Comparison of ENCODE assay signal across 14 cellular contexts in genomic region chr12:31477669-31478068, GRCh38.
DNase-seq lines count a peak whose midpoint lies in the region; ATAC-seq lines count a peak whose summit lies in the region.
"Had no signal": no experiment of that assay in that cellular context is flagged by ENCODE, and none has a peak within 500 bp of the region (broad histone marks: within the 10 kb centered on the region; RNA-seq: fewer than 3 reads in every experiment).

No MANE protein-coding gene starts in this region.

- DNase-seq in NCI-H82 (lab: John Stamatoyannopoulos, UW) (peak; percentile 41), NCI-H82 treated with DMSO at 0.1 percent for 48 hours (lab: John Stamatoyannopoulos, UW; ENCODE audit: unreplicated experiment) (no peak), NCI-H2171 treated with DMSO at 0.1 percent for 48 hours (lab: John Stamatoyannopoulos, UW) (no peak), NCI-H524 treated with DMSO at 0.1 percent for 48 hours (lab: John Stamatoyannopoulos, UW) (no peak), C1 segment of cervical spinal cord (lab: John Stamatoyannopoulos, UW) (no peak), HuH-7 (ENCODE audit: low spot score) (no peak)
- DNase-seq: activated CD8-positive, alpha-beta memory T cell treated with anti-CD3 and anti-CD28 coated beads, Interleukin-2, amount 10 ng/mL, durations not matched to agents 7 days and 5 days; activated naive CD4-positive, alpha-beta T cell treated with anti-CD3 and anti-CD28 coated beads, Interleukin-2, amount 10 ng/mL, durations not matched to agents 7 days and 5 days; gastrocnemius medialis; mucosa of descending colon; NCI-H146; NCI-H774 had no signal

- peak; percentile 57 for ATAC-seq in HG02623 (IDR thresholded peaks at IDR 0.05; ENCODE audit: unreplicated experiment)
- ATAC-seq in HG03565 (IDR thresholded peaks at IDR 0.05; ENCODE audit: unreplicated experiment) = peak; percentile 55
- ATAC-seq: activated CD8-positive, alpha-beta memory T cell treated with anti-CD3 and anti-CD28 coated beads, Interleukin-2, amount 10 ng/mL, durations not matched to agents 7 days and 5 days; gastrocnemius medialis; mucosa of descending colon had no signal
